Comparison of ENCODE assay signal across 17 cellular contexts in the genomic region with DNA sequence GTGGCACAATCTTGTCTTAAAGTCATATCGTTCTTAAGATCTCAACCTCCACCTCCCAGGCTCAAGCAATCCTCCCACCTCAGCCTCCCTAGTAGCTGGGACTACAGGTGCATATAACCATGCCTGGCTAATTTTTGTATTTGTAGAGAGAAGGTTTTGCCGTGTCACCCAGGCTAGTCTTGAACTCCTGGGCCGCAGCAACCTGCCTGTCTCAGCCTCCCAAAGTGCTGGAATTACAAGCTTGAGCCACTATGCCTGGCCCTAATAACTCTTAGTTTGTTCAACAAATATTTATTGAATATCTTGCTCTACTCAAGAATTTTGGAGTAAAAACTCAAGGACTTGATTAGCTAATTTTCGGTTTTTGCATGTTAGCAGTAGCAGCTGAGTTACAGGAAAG.
"Had no signal": no experiment of that assay in that cellular context is flagged by ENCODE, and none has a peak within 500 bp of the region (broad histone marks: within the 10 kb centered on the region; RNA-seq: fewer than 3 reads in every experiment).

No MANE protein-coding gene starts in this region.

- H3K9me3 Mint-ChIP-seq: activated naive CD4-positive, alpha-beta T cell treated with anti-CD3 and anti-CD28 coated beads for 36 hours; T-helper 1 cell treated with Interleukin-12 subunit alpha and Interleukin-12 subunit beta and Interleukin-4 antibody, amounts not matched to agents 30 μg/mL and 1 μg/mL, for 36 hours had no signal

- H3K4me3 Mint-ChIP-seq: activated naive CD4-positive, alpha-beta T cell treated with anti-CD3 and anti-CD28 coated beads for 36 hours; T-helper 1 cell treated with Interleukin-12 subunit alpha and Interleukin-12 subunit beta and Interleukin-4 antibody, amounts not matched to agents 30 μg/mL and 1 μg/mL, for 36 hours had no signal

- H3K27ac Mint-ChIP-seq: activated naive CD4-positive, alpha-beta T cell treated with anti-CD3 and anti-CD28 coated beads for 36 hours; T-helper 1 cell treated with Interleukin-12 subunit alpha and Interleukin-12 subunit beta and Interleukin-4 antibody, amounts not matched to agents 30 μg/mL and 1 μg/mL, for 36 hours had no signal

- DNase-seq: activated CD4-positive, alpha-beta T cell treated with anti-CD3 and anti-CD28 coated beads for 1 hour; activated CD4-positive, alpha-beta T cell treated with anti-CD3 and anti-CD28 coated beads, Interleukin-2, amount 50 U/mL, for 48 hours; activated naive CD4-positive, alpha-beta T cell treated with anti-CD3 and anti-CD28 coated beads for 36 hours; body of pancreas; foreskin keratinocyte; glutamatergic neuron; hippocampal formation; islet precursor cell; left colon; midbrain; stimulated activated CD4-positive, alpha-beta T cell treated with anti-CD3 and anti-CD28 coated beads, Interleukin-12 subunit alpha, Interleukin-12 subunit beta, amount 100 ng/mL, for 4 hours; stimulated activated CD4-positive, alpha-beta T cell treated with anti-CD3 and anti-CD28 coated beads, Interleukin-2, amount 100 ng/mL, for 24 hours; stimulated activated naive CD8-positive, alpha-beta T cell treated with anti-CD3 and anti-CD28 coated beads, Interleukin-15, Interleukin-2, amounts not matched to agents 100 U/mL and 50 U/mL, for 24 hours; substantia nigra; transverse colon had no signal

- ATAC-seq: body of pancreas; foreskin keratinocyte; left colon; SK-N-SH treated with all-trans-retinoic acid at 6 μM for 48 hours; stimulated activated naive CD8-positive, alpha-beta T cell treated with anti-CD3 and anti-CD28 coated beads, Interleukin-15, Interleukin-2, amounts not matched to agents 100 U/mL and 50 U/mL, for 24 hours had no signal
